ENCODE assay signal across 1 cellular context in genomic region chr3:71489315-71489761, GRCh38.
TF ChIP-seq lines count a peak whose summit lies in the region.

No MANE protein-coding gene starts in this region.

TF ChIP-seq in WTC11, 78 proteins besides CTCF, POLR2A, EP300 and RAD21 (continued from another document):
- no peak for TF ChIP-seq USF2 (CRISPR knock-in tag; IDR thresholded peaks at IDR 0.05)
- no peak for TF ChIP-seq ZNF281 (CRISPR knock-in tag; IDR thresholded peaks at IDR 0.05)
